8 cellular contexts compared by ENCODE assay signal in the genomic region with DNA sequence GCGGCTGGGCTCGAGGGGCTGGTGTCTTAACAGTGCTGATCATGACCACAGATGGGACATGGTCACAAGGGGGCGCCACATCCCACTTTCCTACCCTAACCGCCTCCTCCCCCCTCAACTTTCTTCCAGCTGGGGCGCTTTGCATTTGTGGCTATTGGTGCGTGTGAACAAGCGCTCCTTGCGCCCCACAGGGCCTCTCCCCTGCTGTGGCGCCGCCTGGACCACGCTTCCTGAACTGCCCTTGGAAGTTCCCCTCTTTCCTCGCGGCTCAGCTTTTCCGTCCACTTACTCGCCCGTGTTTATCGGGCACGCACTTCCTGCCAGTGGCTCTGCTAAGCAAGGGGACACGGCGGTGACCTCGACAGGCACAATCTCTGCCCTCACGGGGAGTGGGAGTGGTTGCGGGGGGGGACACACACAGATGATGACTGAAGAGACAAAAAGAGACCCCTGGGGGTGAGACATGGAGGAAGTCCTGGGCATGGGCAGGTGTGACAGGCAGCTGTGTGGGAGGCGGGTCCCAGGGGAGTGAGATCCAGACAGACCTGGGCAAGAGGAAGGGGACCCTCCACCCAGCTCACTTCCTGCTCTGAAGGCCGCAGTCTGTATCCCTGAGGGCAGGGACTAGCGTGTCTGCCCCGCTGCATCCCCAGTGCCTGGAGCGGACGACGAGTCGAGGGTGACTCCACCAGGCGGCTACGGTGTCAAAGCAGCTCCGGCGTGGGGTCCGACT. TPM values are rescaled to one million over a fixed set of nuclear protein-coding genes. Genes with fewer than 3 reads are reported as not detected.
DNase-seq lines count a peak whose midpoint lies in the region; ATAC-seq and TF ChIP-seq lines count a peak whose summit lies in the region.

No MANE protein-coding gene starts in this region.

- WGBS in heart left ventricle, 4 donors, result 2 to 6% (median 4%) methylated on average over 27 to 36 of the region's 36 CpGs
- 3% methylated on average over 36 of the region's 36 CpGs; no CpG with 5 or more reads in 1 of the 2 donors for WGBS in transverse colon (ENCODE audit: low coverage in 1 of 2), 2 donors

- intact Hi-C loops in heart left ventricle (cut with DNase I) (loop anchor here in 8 of 10 donors (5.0 to 10.0 kb wide), 6 partner anchors 36 to 251 kb away; a partner anchor contains a TSS), posterior vena cava (cut with DNase I) (no loop called here), transverse colon (cut with DNase I; ENCODE audit: low total_unique reads) (no loop called here)

- H3K27ac ChIP-seq in SK-N-MC (no peak overlapping the region), heart left ventricle (peak overlapping the region in 7 of 12 donors; percentile 18 to 65 (median 39)), transverse colon (no peak overlapping the region)

- TF ChIP-seq POLR2A in heart left ventricle (IDR thresholded peaks at IDR 0.05), result no peak
- no peak for TF ChIP-seq POLR2A in transverse colon (IDR thresholded peaks at IDR 0.05)

- TF ChIP-seq CTCF in heart left ventricle (IDR thresholded peaks at IDR 0.05) (peak; percentile 38 to 67 (median 55)), transverse colon (IDR thresholded peaks at IDR 0.05) (peak; percentile 27 to 63 (median 53))

- H3K4me3 ChIP-seq in SK-N-MC (0 out of 2 replicates have a peak overlapping the region, but pooled peaks have one; percentile 26), heart left ventricle (peak overlapping the region; percentile 20 to 59 (median 50)), transverse colon (peak overlapping the region in 3 of 4 donors; percentile 8 to 53 (median 33))

- no peaks in the 10 kb centered on the region for H3K36me3 ChIP-seq in SK-N-MC (ENCODE audit: insufficient read depth, low read length)
- H3K36me3 ChIP-seq in heart left ventricle, result no peaks in the 10 kb centered on the region
- H3K36me3 ChIP-seq in transverse colon, result no peaks in the 10 kb centered on the region

- TF ChIP-seq EP300 in transverse colon (IDR thresholded peaks at IDR 0.05; ENCODE audit: low read depth), result no peak

- ATAC-seq in GM21423 (IDR thresholded peaks at IDR 0.05; ENCODE audit: unreplicated experiment) (peak; percentile 71), heart left ventricle (peak; percentile 77 to 87 (median 78))

- peak; percentile 83 for DNase-seq in CMK (ENCODE audit: low read depth)
- peak; percentile 95 for DNase-seq in KBM-7
- DNase-seq in SK-N-MC (ENCODE audit: low read depth, low spot score), result no peak
- DNase-seq in heart left ventricle, result peak; percentile 76 to 90 (median 82)
- peak; percentile 89 for DNase-seq in posterior vena cava (ENCODE audit: low spot score)
- peak; percentile 85 for DNase-seq in transverse colon

- H3K27me3 ChIP-seq in heart left ventricle (no peaks in the 10 kb centered on the region), transverse colon (peaks cover 8% of the 10 kb centered on the region)

- peaks cover 10% of the 10 kb centered on the region for H3K4me1 Mint-ChIP-seq in activated naive CD8-positive, alpha-beta T cell (ENCODE audit: low read depth)

- no peak overlapping the region for H3K27ac Mint-ChIP-seq in activated naive CD8-positive, alpha-beta T cell

- H3K9me3 ChIP-seq in SK-N-MC (ENCODE audit: low read depth, low read length) (no peaks in the 10 kb centered on the region), heart left ventricle (no peaks in the 10 kb centered on the region), transverse colon (no peaks in the 10 kb centered on the region)

- no peak overlapping the region for H3K9ac ChIP-seq in SK-N-MC (ENCODE audit: insufficient read length)

- in situ Hi-C loops in KBM-7 (cut with MboI; ENCODE audit: low pct_unique_long_range_greater_than_20kb, low sequenced_read_pairs) (no loop called here), transverse colon (cut with MboI; ENCODE audit: low pct_ligation_motif_present in 1 of 4, low pct_unique_long_range_greater_than_20kb in 1 of 4, low sequenced_read_pairs in 3 of 4) (loop anchor here in 2 of 4 donors (5.0 to 25.0 kb wide), 2 partner anchors 86 to 231 kb away; a partner anchor contains a TSS)

- peaks cover 9% of the 10 kb centered on the region for H3K27me3 Mint-ChIP-seq in activated naive CD8-positive, alpha-beta T cell

- H3K36me3 Mint-ChIP-seq in activated naive CD8-positive, alpha-beta T cell, result no peaks in the 10 kb centered on the region

- H3K9me3 Mint-ChIP-seq in activated naive CD8-positive, alpha-beta T cell (ENCODE audit: low read depth), result no peaks in the 10 kb centered on the region

- H3K4me1 ChIP-seq in heart left ventricle (peaks cover 0 to 15% (median 9%) of the 10 kb centered on the region in 12 donors), transverse colon (peaks cover 0 to 12% (median 8%) of the 10 kb centered on the region in 4 donors)

- H3K4me3 Mint-ChIP-seq in activated naive CD8-positive, alpha-beta T cell, result peak overlapping the region; percentile 62

RNA-seq across cellular contexts. Expression of a gene that starts 40.3 kb away (rescaled TPM):
- total RNA-seq in heart left ventricle (10 to 100 TPM; 11.6 to 40.8 (median 24.9) TPM), posterior vena cava (10 to 100 TPM; 19.0 to 24.7 TPM), transverse colon (10 to 100 TPM; 24.9 to 53.1 (median 27.4) TPM)
- polyA plus RNA-seq in heart left ventricle, result 10 to 100 TPM; 39.1 to 39.6 TPM

Comparison
In these comparisons a context has a peak if more than half of its experiments do, and no peak if none do; other contexts are left out.
1. H3K27ac ChIP-seq: peak in heart left ventricle (7 of 12); none in SK-N-MC (single experiment) and transverse colon (0 of 4).
2. intact Hi-C loops: an anchor here in heart left ventricle (5.0 to 10.0 kb wide); none called in posterior vena cava and transverse colon.
3. Peak in every context shown above with its lines, with median percentiles within 50 percentile points of each other: H3K4me3 ChIP-seq.